ENCODE assay signal across 18 cellular contexts in the genomic region with DNA sequence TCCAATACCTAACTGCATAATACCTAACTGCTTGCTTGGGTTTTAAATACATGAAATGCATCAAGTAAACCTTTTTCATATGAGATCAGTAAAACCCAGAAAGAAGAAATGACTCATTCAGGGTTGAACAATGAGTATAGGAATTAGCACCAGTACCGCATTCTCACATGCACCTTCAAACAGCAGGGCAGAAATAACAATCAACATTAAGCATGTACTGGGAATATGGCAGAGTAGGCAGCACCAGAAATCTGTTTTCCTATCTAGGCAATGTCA.
DNase-seq lines count a peak whose midpoint lies in the region; ATAC-seq and TF ChIP-seq lines count a peak whose summit lies in the region.
"Had no signal": no experiment of that assay in that cellular context is flagged by ENCODE, and none has a peak within 500 bp of the region (broad histone marks: within the 10 kb centered on the region; RNA-seq: fewer than 3 reads in every experiment).

No MANE protein-coding gene starts in this region.

- H3K4me1 ChIP-seq in mucosa of descending colon (ENCODE audit: low read depth): no peaks in the 10 kb centered on the region
- H3K4me1 ChIP-seq: colonic mucosa, esophagus muscularis mucosa, suprapubic skin had no signal

- H3K36me3 ChIP-seq in mucosa of descending colon (ENCODE audit: low read depth): no peaks in the 10 kb centered on the region
- H3K36me3 ChIP-seq: colonic mucosa, esophagus muscularis mucosa, suprapubic skin had no signal

- in situ Hi-C loops in KBM-7 (cut with MboI; ENCODE audit: low pct_unique_long_range_greater_than_20kb, low sequenced_read_pairs): no loop called here

- H3K9me3 ChIP-seq in mucosa of descending colon: no peaks in the 10 kb centered on the region
- H3K9me3 ChIP-seq: colonic mucosa had no signal

- TF ChIP-seq CTCF in epithelial cell of esophagus (IDR thresholded peaks at IDR 0.05; ENCODE audit: insufficient read depth, low read depth, low read length, missing control alignments) (no peak), mucosa of descending colon (IDR thresholded peaks at IDR 0.05) (no peak)

- intact Hi-C loops in mucosa of descending colon (cut with DNase I, micrococcal nuclease): no loop called here

- peak; percentile 19 for DNase-seq in epithelial cell of esophagus (ENCODE audit: low read depth)
- DNase-seq in HuH-7 (ENCODE audit: low spot score): no peak
- no peak for DNase-seq in mucosa of descending colon
- DNase-seq in KBM-7: no peak
- DNase-seq: activated CD4-positive, alpha-beta T cell treated with anti-CD3 and anti-CD28 coated beads for 4 hours; activated T-cell treated with anti-CD3 and anti-CD28 coated beads, Interleukin-2, amount 50 U/mL, for 48 hours; amygdala; CD8-positive, alpha-beta T cell; colonic mucosa; GDM1; NCI-H2029 treated with DMSO at 0.1 percent for 48 hours; NCI-H82 had no signal

- H3K4me3 ChIP-seq in epithelial cell of esophagus (ENCODE audit: low read length): no peak overlapping the region
- H3K4me3 ChIP-seq in mucosa of descending colon: no peak overlapping the region
- H3K4me3 ChIP-seq: colonic mucosa, esophagus muscularis mucosa, skin epidermis, suprapubic skin had no signal

- ATAC-seq in GM19023 (IDR thresholded peaks at IDR 0.05; ENCODE audit: unreplicated experiment) (peak; percentile 87), GM21723 (IDR thresholded peaks at IDR 0.05; ENCODE audit: unreplicated experiment) (peak; percentile 60), HG03064 (IDR thresholded peaks at IDR 0.05; ENCODE audit: low read depth, unreplicated experiment) (peak; percentile 71), mucosa of descending colon (no peak)
- ATAC-seq: CD8-positive, alpha-beta T cell had no signal
